In genomic region chr17:61409301-61410099, GRCh38 we compare ENCODE assay signal across 8 cellular contexts. TPM values are rescaled to one million over a fixed set of nuclear protein-coding genes. Genes with fewer than 3 reads are reported as not detected.
A peak's percentile ranks its signal among the peaks of the same experiment; 100 is the strongest.
DNase-seq lines count a peak whose midpoint lies in the region; ATAC-seq and TF ChIP-seq lines count a peak whose summit lies in the region.

No MANE protein-coding gene starts in this region.

- no peaks in the 10 kb centered on the region for H3K36me3 ChIP-seq in naive thymus-derived CD4-positive, alpha-beta T cell (ENCODE audit: control insufficient read depth in 2 of 3, insufficient read depth in 3 of 3, low read length in 3 of 3)

- H3K4me1 Mint-ChIP-seq in activated CD4-positive, alpha-beta T cell treated with anti-CD3 and anti-CD28 coated beads, Interleukin-2, amount 10 ng/mL, durations not matched to agents 7 days and 5 days: peaks cover 19% of the 10 kb centered on the region
- H3K4me1 Mint-ChIP-seq in naive thymus-derived CD4-positive, alpha-beta T cell: peaks cover 12 to 31% (median 23%) of the 10 kb centered on the region in 7 donors

- CTCF ChIA-PET in activated CD4-positive, alpha-beta T cell treated with anti-CD3 and anti-CD28 coated beads, Interleukin-2, amount 10 ng/mL, durations not matched to agents 7 days and 5 days (lab: Charles Lee): interaction anchor here (0.5 to 0.8 kb wide), 3 partner anchors 264 to 700 kb away, joined by 3 read pairs; no protein-coding TSS in a partner anchor
- CTCF ChIA-PET in naive thymus-derived CD4-positive, alpha-beta T cell (lab: Charles Lee): interaction anchor here (0.6 to 0.9 kb wide), 3 partner anchors 262 to 426 kb away, joined by 3 to 5 read pairs (median 3); no protein-coding TSS in a partner anchor

- H3K9me3 Mint-ChIP-seq in activated CD4-positive, alpha-beta T cell treated with anti-CD3 and anti-CD28 coated beads, Interleukin-2, amount 10 ng/mL, durations not matched to agents 7 days and 5 days: no peaks in the 10 kb centered on the region
- peaks cover 0 to 3% (median 0%) of the 10 kb centered on the region in 11 donors for H3K9me3 Mint-ChIP-seq in naive thymus-derived CD4-positive, alpha-beta T cell

- H3K9me3 ChIP-seq in naive thymus-derived CD4-positive, alpha-beta T cell (ENCODE audit: control insufficient read depth in 2 of 3, low read length in 3 of 3): no peaks in the 10 kb centered on the region

- peak overlapping the region; percentile 29 for H3K4me3 ChIP-seq in fibroblast of mammary gland (ENCODE audit: control insufficient read depth, low read depth, low read length)
- H3K4me3 ChIP-seq in naive thymus-derived CD4-positive, alpha-beta T cell (ENCODE audit: low read length): peak overlapping the region; percentile 17

- ATAC-seq in naive thymus-derived CD4-positive, alpha-beta T cell: peak; percentile 38
- ATAC-seq in GM18511 (IDR thresholded peaks at IDR 0.05; ENCODE audit: unreplicated experiment): no peak
- no peak for ATAC-seq in HG02571 (IDR thresholded peaks at IDR 0.05; ENCODE audit: unreplicated experiment)

- TF ChIP-seq CTCF in fibroblast of mammary gland (conservative IDR thresholded peaks at IDR 0.05; ENCODE audit: control insufficient read depth, insufficient read depth, low read depth, low read length): no peak

- intact Hi-C loops in naive thymus-derived CD4-positive, alpha-beta T cell (cut with micrococcal nuclease): loop anchor here (5.0 to 10.0 kb wide), 4 partner anchors 275 to 1558 kb away; partner anchors contain the start of genes BCAS3 (in 1 of the 2), MED13 (in 1 of the 2) and TANC2 (in 1 of the 2)

- POLR2A ChIA-PET in activated CD4-positive, alpha-beta T cell treated with anti-CD3 and anti-CD28 coated beads, Interleukin-2, amount 10 ng/mL, durations not matched to agents 7 days and 5 days (lab: Charles Lee): no interaction called here
- POLR2A ChIA-PET in naive thymus-derived CD4-positive, alpha-beta T cell (lab: Charles Lee): no interaction called here

- H3K4me1 ChIP-seq in naive thymus-derived CD4-positive, alpha-beta T cell (ENCODE audit: control insufficient read depth in 2 of 2, insufficient read depth in 2 of 2, low read length in 2 of 2): peaks cover 11 to 21% of the 10 kb centered on the region in 2 donors

- H3K27ac Mint-ChIP-seq in activated CD4-positive, alpha-beta T cell treated with anti-CD3 and anti-CD28 coated beads, Interleukin-2, amount 10 ng/mL, durations not matched to agents 7 days and 5 days: no peak overlapping the region
- H3K27ac Mint-ChIP-seq in naive thymus-derived CD4-positive, alpha-beta T cell: no peak overlapping the region

- peaks cover 58% of the 10 kb centered on the region for H3K27me3 Mint-ChIP-seq in activated CD4-positive, alpha-beta T cell treated with anti-CD3 and anti-CD28 coated beads, Interleukin-2, amount 10 ng/mL, durations not matched to agents 7 days and 5 days
- H3K27me3 Mint-ChIP-seq in naive thymus-derived CD4-positive, alpha-beta T cell: peaks cover 37 to 66% (median 41%) of the 10 kb centered on the region in 5 donors

- H3K27ac ChIP-seq in naive thymus-derived CD4-positive, alpha-beta T cell (ENCODE audit: low read depth, low read length): no peak overlapping the region

- DNase-seq in stimulated activated CD4-positive, alpha-beta T cell treated with anti-CD3 and anti-CD28 coated beads, Interleukin-15, amount 100 ng/mL, for 24 hours: peak; percentile 60
- DNase-seq in stimulated activated CD4-positive, alpha-beta T cell treated with anti-CD3 and anti-CD28 coated beads, Interleukin-1b, Interleukin-23, amount 100 ng/mL, for 48 hours: no peak
- DNase-seq in LoVo (ENCODE audit: low spot score): peak; percentile 87
- DNase-seq in activated CD4-positive, alpha-beta T cell treated with anti-CD3 and anti-CD28 coated beads, Interleukin-2, amount 10 ng/mL, durations not matched to agents 7 days and 5 days: no peak
- peak; percentile 72 for DNase-seq in fibroblast of mammary gland (ENCODE audit: low read depth)
- DNase-seq in naive thymus-derived CD4-positive, alpha-beta T cell: peak in 3 of 9 donors; percentile 14 to 61 (median 46)

- no peaks in the 10 kb centered on the region for H3K36me3 Mint-ChIP-seq in activated CD4-positive, alpha-beta T cell treated with anti-CD3 and anti-CD28 coated beads, Interleukin-2, amount 10 ng/mL, durations not matched to agents 7 days and 5 days (ENCODE audit: low read depth)
- no peaks in the 10 kb centered on the region for H3K36me3 Mint-ChIP-seq in naive thymus-derived CD4-positive, alpha-beta T cell

- peak overlapping the region; percentile 40 for H3K4me3 Mint-ChIP-seq in activated CD4-positive, alpha-beta T cell treated with anti-CD3 and anti-CD28 coated beads, Interleukin-2, amount 10 ng/mL, durations not matched to agents 7 days and 5 days
- peak overlapping the region; percentile 67 to 85 (median 82) for H3K4me3 Mint-ChIP-seq in naive thymus-derived CD4-positive, alpha-beta T cell

- H3K27me3 ChIP-seq in naive thymus-derived CD4-positive, alpha-beta T cell (ENCODE audit: control insufficient read depth in 2 of 2, insufficient read depth in 2 of 2, low read length in 2 of 2): peaks cover 0 to 50% of the 10 kb centered on the region in 2 donors

RNA-seq across cellular contexts. Expression of gene TBX2, which starts 9.9 kb away (rescaled TPM):
- total RNA-seq in activated CD4-positive, alpha-beta T cell treated with anti-CD3 and anti-CD28 coated beads, Interleukin-2, amount 10 ng/mL, durations not matched to agents 7 days and 5 days: not detected
- not detected for total RNA-seq in naive thymus-derived CD4-positive, alpha-beta T cell
- not detected for polyA plus RNA-seq in naive thymus-derived CD4-positive, alpha-beta T cell

RNA-seq across cellular contexts. Expression of gene TBX4, which starts 42.7 kb away (rescaled TPM):
- not detected for total RNA-seq in activated CD4-positive, alpha-beta T cell treated with anti-CD3 and anti-CD28 coated beads, Interleukin-2, amount 10 ng/mL, durations not matched to agents 7 days and 5 days
- total RNA-seq in naive thymus-derived CD4-positive, alpha-beta T cell: not detected
- polyA plus RNA-seq in naive thymus-derived CD4-positive, alpha-beta T cell: not detected

Comparison
In these comparisons a context has a peak if more than half of its experiments do, and no peak if none do; other contexts are left out.
1. DNase-seq: peak in stimulated activated CD4-positive, alpha-beta T cell treated with anti-CD3 and anti-CD28 coated beads, Interleukin-15, amount 100 ng/mL, for 24 hours (single experiment), LoVo (single experiment) and fibroblast of mammary gland (single experiment); none in stimulated activated CD4-positive, alpha-beta T cell treated with anti-CD3 and anti-CD28 coated beads, Interleukin-1b, Interleukin-23, amount 100 ng/mL, for 48 hours (single experiment) and activated CD4-positive, alpha-beta T cell treated with anti-CD3 and anti-CD28 coated beads, Interleukin-2, amount 10 ng/mL, durations not matched to agents 7 days and 5 days (single experiment).